In the genomic region with DNA sequence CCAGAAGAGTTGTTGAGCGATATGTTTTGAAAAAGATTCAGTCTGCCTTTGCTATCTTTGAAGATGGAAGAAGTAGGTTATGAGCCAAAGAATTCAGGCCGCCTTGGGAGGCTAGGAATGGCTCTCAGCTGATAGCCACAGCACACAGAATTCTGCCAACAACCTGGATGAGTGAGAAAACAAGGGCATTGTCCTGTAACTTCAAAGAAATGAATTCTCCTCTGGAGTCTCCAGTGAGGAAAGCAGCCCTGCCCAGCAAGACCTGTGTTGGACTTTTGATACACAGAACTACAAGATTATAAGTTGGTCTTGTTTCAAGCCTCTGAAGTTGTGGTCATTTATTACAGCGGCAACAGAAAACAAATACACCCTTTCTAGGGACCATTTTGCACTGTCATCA, we compare ENCODE assay signal across 28 cellular contexts.
DNase-seq lines count a peak whose midpoint lies in the region; ATAC-seq, FAIRE-seq and TF ChIP-seq lines count a peak whose summit lies in the region.
"Had no signal": no experiment of that assay in that cellular context is flagged by ENCODE, and none has a peak within 500 bp of the region (broad histone marks: within the 10 kb centered on the region; RNA-seq: fewer than 3 reads in every experiment).

No MANE protein-coding gene starts in this region.

- intact Hi-C loops in right cardiac atrium (cut with DNase I) (no loop called here), left ventricle myocardium superior (cut with micrococcal nuclease) (no loop called here), PC-9 (cut with micrococcal nuclease; ENCODE audit: unreplicated experiment) (no loop called here), transverse colon (cut with DNase I; ENCODE audit: low total_unique reads) (no loop called here)

- H4K20me1 ChIP-seq in PC-9 (ENCODE audit: insufficient read depth) (no peaks in the 10 kb centered on the region), keratinocyte (ENCODE audit: control insufficient read depth, extremely low read depth, insufficient read depth, low read length) (no peaks in the 10 kb centered on the region), SK-N-SH (ENCODE audit: insufficient read depth) (no peaks in the 10 kb centered on the region)

- TF ChIP-seq EP300 in SK-N-SH (IDR thresholded peaks at IDR 0.05; ENCODE audit: borderline replicate concordance in 1 of 2, low read depth in 1 of 2, low read length in 1 of 2) (no peak), transverse colon (IDR thresholded peaks at IDR 0.05; ENCODE audit: low read depth) (no peak)

- H3K4me1 ChIP-seq in right cardiac atrium (ENCODE audit: control insufficient read depth, insufficient read depth, low read length) (no peaks in the 10 kb centered on the region), PC-9 (replicated peaks; ENCODE audit: insufficient read depth) (no peaks in the 10 kb centered on the region), keratinocyte (ENCODE audit: control insufficient read depth, extremely low read depth, insufficient read depth, low read length) (no peaks in the 10 kb centered on the region), skeletal muscle tissue (ENCODE audit: control insufficient read depth in 3 of 3, insufficient read depth in 3 of 3, low read length in 3 of 3) (peaks cover 0 to 5% (median 0%) of the 10 kb centered on the region in 3 donors), SK-N-SH (ENCODE audit: control insufficient read depth in 1 of 2, insufficient read depth in 2 of 2, low read depth in 1 of 2, low read length in 1 of 2) (peaks cover 0 to 4% of the 10 kb centered on the region in 2 experiments; a peak in 2 of 4 replicates), transverse colon (no peaks in the 10 kb centered on the region)

- no peak for DNase-seq in right cardiac atrium
- DNase-seq in left ventricle myocardium superior: no peak
- no peak for DNase-seq in PC-9
- DNase-seq in keratinocyte (ENCODE audit: low read depth, low spot score): no peak
- no peak for DNase-seq in SK-N-SH
- no peak for DNase-seq in GOT3 (lab: John Stamatoyannopoulos, UW)
- DNase-seq in transverse colon: no peak
- DNase-seq: CD8-positive, alpha-beta T cell; DMS 273 treated with DMSO at 0.1 percent for 48 hours; DMS79; EL; GF-D8; H9; Kasumi-1; MV-4-11; NCI-H1105; NCI-H1436 treated with DMSO at 0.1 percent for 48 hours; NCI-H187 treated with DMSO at 0.1 percent for 48 hours; NCI-H446; NCI-H524 treated with DMSO at 0.1 percent for 48 hours; NCI-H82 had no signal

- H3F3A ChIP-seq in PC-9 (ENCODE audit: insufficient read depth, low read depth) (no peaks in the 10 kb centered on the region), SK-N-SH (replicated peaks; ENCODE audit: insufficient read depth) (no peaks in the 10 kb centered on the region)

- no peaks in the 10 kb centered on the region for H3K27me3 ChIP-seq in right cardiac atrium (ENCODE audit: control insufficient read depth, insufficient read depth)
- H3K27me3 ChIP-seq in PC-9 (ENCODE audit: insufficient read depth, low read depth): no peaks in the 10 kb centered on the region
- H3K27me3 ChIP-seq in keratinocyte (ENCODE audit: control insufficient read depth, extremely low read depth, insufficient read depth, low read length): no peaks in the 10 kb centered on the region
- H3K27me3 ChIP-seq in skeletal muscle tissue (ENCODE audit: control insufficient read depth in 3 of 3, insufficient read depth in 3 of 3, low read length in 3 of 3): no peaks in the 10 kb centered on the region
- no peaks in the 10 kb centered on the region for H3K27me3 ChIP-seq in SK-N-SH (ENCODE audit: insufficient read depth)
- no peaks in the 10 kb centered on the region for H3K27me3 ChIP-seq in transverse colon

- POLR2A ChIA-PET in PC-9 (lab: Charles Lee; ENCODE audit: unreplicated experiment) (no interaction called here), SK-N-SH (lab: Yijun Ruan, JAX) (no interaction called here)

- H3K9me1 ChIP-seq in keratinocyte (ENCODE audit: control insufficient read depth, extremely low read depth, insufficient read depth, low read length): no peaks in the 10 kb centered on the region

- no peaks in the 10 kb centered on the region for H3K9me3 ChIP-seq in right cardiac atrium (ENCODE audit: control insufficient read depth, low read length)
- peaks cover 13% of the 10 kb centered on the region; the same call in 1 of the 2 replicates for H3K9me3 ChIP-seq in PC-9 (ENCODE audit: insufficient read depth, low read depth)
- H3K9me3 ChIP-seq in keratinocyte (ENCODE audit: control insufficient read depth, low read depth, low read length): peaks cover 5% of the 10 kb centered on the region
- no peaks in the 10 kb centered on the region for H3K9me3 ChIP-seq in skeletal muscle tissue (ENCODE audit: control insufficient read depth in 3 of 3, low read length in 3 of 3)
- H3K9me3 ChIP-seq in SK-N-SH: 0 out of 2 replicates have a peak, but pooled peaks cover under 1% of the 10 kb centered on the region
- peaks cover 4 to 16% of the 10 kb centered on the region in 2 donors for H3K9me3 ChIP-seq in transverse colon

- H3K9me2 ChIP-seq in PC-9 (ENCODE audit: insufficient read depth) (no peaks in the 10 kb centered on the region), SK-N-SH (no peaks in the 10 kb centered on the region)

- 59% methylated on average over 3 of the region's 3 CpGs for WGBS in right cardiac atrium
- 77% methylated on average over 3 of the region's 3 CpGs for WGBS in SK-N-SH (ENCODE audit: low lambda C conversion rate)
- 88 to 94% methylated on average over 3 of the region's 3 CpGs for WGBS in transverse colon (ENCODE audit: low coverage in 1 of 2), 2 donors

- H3K9ac ChIP-seq in keratinocyte (ENCODE audit: control insufficient read depth, extremely low read depth, insufficient read depth, low read length): no peak overlapping the region
- H3K9ac ChIP-seq in skeletal muscle tissue (ENCODE audit: low read depth in 1 of 3, low read length in 3 of 3): peak overlapping the region in 1 of 3 donors; percentile 63
- no peak overlapping the region for H3K9ac ChIP-seq in SK-N-SH

- H3K36me3 ChIP-seq in PC-9 (ENCODE audit: low read depth) (no peaks in the 10 kb centered on the region), keratinocyte (ENCODE audit: control insufficient read depth in 2 of 2, extremely low read depth in 1 of 2, insufficient read depth in 2 of 2, low read length in 2 of 2) (no peaks in the 10 kb centered on the region), skeletal muscle tissue (ENCODE audit: control insufficient read depth in 3 of 3, insufficient read depth in 3 of 3, low read length in 3 of 3) (no peaks in the 10 kb centered on the region), SK-N-SH (replicated peaks in 1 of 2; ENCODE audit: control insufficient read depth in 1 of 2, insufficient read depth in 2 of 2, low read length in 1 of 2) (no peaks in the 10 kb centered on the region), transverse colon (no peaks in the 10 kb centered on the region)

- H3K4me3 ChIP-seq in right cardiac atrium (ENCODE audit: low read length) (no peak overlapping the region), PC-9 (no peak overlapping the region), keratinocyte (ENCODE audit: control insufficient read depth in 2 of 3, extremely low read depth in 1 of 3, insufficient read depth in 2 of 3, low read depth in 1 of 3, low read length in 3 of 3) (no peak overlapping the region), skeletal muscle tissue (ENCODE audit: low read length in 3 of 3) (peak overlapping the region in 2 of 3 donors; percentile 25 to 27), SK-N-SH (ENCODE audit: low read depth in 2 of 2, low read length in 1 of 2) (no peak overlapping the region), transverse colon (no peak overlapping the region)
- H3K4me3 ChIP-seq: K562 had no signal

- no peak for TF ChIP-seq POLR2A in transverse colon (IDR thresholded peaks at IDR 0.05)

- H3K27ac ChIP-seq in right cardiac atrium (ENCODE audit: low read length): peak overlapping the region; percentile 42
- no peak overlapping the region for H3K27ac ChIP-seq in PC-9
- H3K27ac ChIP-seq in keratinocyte (ENCODE audit: control insufficient read depth, insufficient read depth, low read length): no peak overlapping the region
- peak overlapping the region; percentile 85 for H3K27ac ChIP-seq in skeletal muscle tissue (ENCODE audit: low read depth, low read length)
- no peak overlapping the region for H3K27ac ChIP-seq in SK-N-SH (ENCODE audit: low read depth in 2 of 2, low read length in 1 of 2)
- H3K27ac ChIP-seq in transverse colon: no peak overlapping the region

- peak overlapping the region; percentile 34; the same call in 1 of the 2 replicates for H2AFZ ChIP-seq in PC-9
- H2AFZ ChIP-seq in keratinocyte (ENCODE audit: control insufficient read depth, low read length): no peak overlapping the region
- no peak overlapping the region for H2AFZ ChIP-seq in SK-N-SH (ENCODE audit: low read depth)

- TF ChIP-seq RAD21 in SK-N-SH (IDR thresholded peaks at IDR 0.05; ENCODE audit: low read length): no peak

- ATAC-seq in right cardiac atrium (no peak), left ventricle myocardium superior (no peak)
- ATAC-seq: CD8-positive, alpha-beta T cell; HepG2; K562; SK-N-SH treated with all-trans-retinoic acid at 6 μM for 48 hours had no signal

- BruUV-seq in PC-9 (replicated peaks; lab: Mats Ljungman, UMichigan): no TSS peak

- CTCF ChIA-PET in PC-9 (lab: Charles Lee): no interaction called here
- CTCF ChIA-PET in SK-N-SH (lab: Yijun Ruan, JAX): no interaction called here

- in situ Hi-C loops in transverse colon (cut with MboI; ENCODE audit: low pct_ligation_motif_present in 1 of 4, low pct_unique_long_range_greater_than_20kb in 1 of 4, low sequenced_read_pairs in 3 of 4): no loop called here

- H3K79me2 ChIP-seq in PC-9 (ENCODE audit: low read depth) (no peaks in the 10 kb centered on the region), keratinocyte (ENCODE audit: control insufficient read depth, insufficient read depth, low read length) (no peaks in the 10 kb centered on the region), SK-N-SH (ENCODE audit: insufficient read depth) (no peaks in the 10 kb centered on the region)

- FAIRE-seq in keratinocyte (lab: Jason Lieb, UNC): peak; percentile 13
- FAIRE-seq: GM12891, GM19239, HepG2, K562, RCC 7860 had no signal

- no peak overlapping the region for H3K4me2 ChIP-seq in PC-9
- no peak overlapping the region for H3K4me2 ChIP-seq in keratinocyte (ENCODE audit: control insufficient read depth, extremely low read depth, insufficient read depth, low read depth, low read length)
- H3K4me2 ChIP-seq in SK-N-SH: no peak overlapping the region

- TF ChIP-seq CTCF in PC-9 (conservative IDR thresholded peaks at IDR 0.05) (no peak), keratinocyte (optimal IDR thresholded peaks at IDR 0.05 in 1 of 3, IDR thresholded peaks at IDR 0.05 in 1 of 3, conservative IDR thresholded peaks at IDR 0.05 in 1 of 3; ENCODE audit: extremely low read depth in 1 of 3, insufficient read depth in 2 of 3, low read length in 3 of 3) (no peak), SK-N-SH (IDR thresholded peaks at IDR 0.05) (no peak), transverse colon (IDR thresholded peaks at IDR 0.05) (no peak)

- dilution Hi-C loops in keratinocyte (cut with MboI; ENCODE audit: extremely low pct_ligation_motif_present, low sequenced_read_pairs): no loop called here

TF ChIP-seq in SK-N-SH, 30 proteins besides CTCF, POLR2A, EP300 and RAD21 (continues in another document):
- TF ChIP-seq FOXJ3 (CRISPR knock-in tag; IDR thresholded peaks at IDR 0.05): no peak

Comparison
In these comparisons a context has a peak if more than half of its experiments do, and no peak if none do; other contexts are left out.
1. H3K27ac ChIP-seq: peak in right cardiac atrium (single experiment) and skeletal muscle tissue (single experiment); none in PC-9 (single experiment), keratinocyte (single experiment), SK-N-SH (0 of 2) and transverse colon (0 of 4).
2. H3K4me3 ChIP-seq: peak in skeletal muscle tissue (2 of 3); none in right cardiac atrium (single experiment), PC-9 (single experiment), keratinocyte (0 of 3), SK-N-SH (0 of 2) and transverse colon (0 of 4).